21 cellular contexts compared by ENCODE assay signal in genomic region chr2:1698188-1698945, GRCh38. TPM values are rescaled to one million over a fixed set of nuclear protein-coding genes. Genes with fewer than 3 reads are reported as not detected.
DNase-seq lines count a peak whose midpoint lies in the region; ATAC-seq and TF ChIP-seq lines count a peak whose summit lies in the region.
"Had no signal": no experiment of that assay in that cellular context is flagged by ENCODE, and none has a peak within 500 bp of the region (broad histone marks: within the 10 kb centered on the region; RNA-seq: fewer than 3 reads in every experiment).

No MANE protein-coding gene starts in this region.

- H3K9me3 ChIP-seq in BLaER1 (peaks cover 10% of the 10 kb centered on the region; the same call in 1 of the 2 replicates), Panc1 (ENCODE audit: control insufficient read depth, insufficient read depth, low read depth, low read length) (no peaks in the 10 kb centered on the region), prostate gland (no peaks in the 10 kb centered on the region)
- H3K9me3 ChIP-seq: mucosa of descending colon, ovary had no signal

- ATAC-seq in Panc1 (0 out of 2 replicates have a peak, but pooled peaks have one; percentile 13), left ventricle myocardium superior (peak; percentile 54), omental fat pad (ENCODE audit: low FRiP score) (peak; percentile 72), HG03159 (IDR thresholded peaks at IDR 0.05; ENCODE audit: unreplicated experiment) (no peak), GM21619 (IDR thresholded peaks at IDR 0.05; ENCODE audit: unreplicated experiment) (no peak)
- ATAC-seq: activated T-cell treated with anti-CD3 and anti-CD28 coated beads, Interleukin-2, amount 50 U/mL, for 4 hours; K562; mucosa of descending colon had no signal

- TF ChIP-seq CTCF in Panc1 (IDR thresholded peaks at IDR 0.05): no peak
- no peak for TF ChIP-seq CTCF in omental fat pad (IDR thresholded peaks at IDR 0.05)
- TF ChIP-seq CTCF in prostate gland (IDR thresholded peaks at IDR 0.05): no peak

- DNase-seq in Panc1 (ENCODE audit: low read depth, low spot score): no peak
- DNase-seq in left ventricle myocardium superior: no peak
- DNase-seq in omental fat pad (ENCODE audit: low spot score): no peak
- no peak for DNase-seq in prostate gland (ENCODE audit: low spot score)
- DNase-seq in HuH-7 (ENCODE audit: low spot score): no peak
- DNase-seq: activated CD4-positive, alpha-beta memory T cell treated with anti-CD3 and anti-CD28 coated beads for 36 hours; activated naive CD8-positive, alpha-beta T cell treated with anti-CD3 and anti-CD28 coated beads, Interleukin-2, amount 10 ng/mL, durations not matched to agents 7 days and 5 days; activated T-cell treated with anti-CD3 and anti-CD28 coated beads, Interleukin-2, amount 50 U/mL, for 4 hours; DND-41; effector CD4-positive, alpha-beta T cell; HCEC 1CT; mucosa of descending colon; MV-4-11; NCI-H82 had no signal

- TF ChIP-seq POLR2A in prostate gland (IDR thresholded peaks at IDR 0.05): no peak

- H3K4me2 ChIP-seq in BLaER1: peak overlapping the region; percentile 25; the same call in 1 of the 2 replicates

- H3K36me3 ChIP-seq in BLaER1 (peaks cover 52% of the 10 kb centered on the region), Panc1 (ENCODE audit: control insufficient read depth, insufficient read depth, low read length) (no peaks in the 10 kb centered on the region), prostate gland (no peaks in the 10 kb centered on the region)
- H3K36me3 ChIP-seq: ovary had no signal

- H4K20me1 ChIP-seq in BLaER1: peaks cover 99% of the 10 kb centered on the region

- in situ Hi-C loops in Panc1 (cut with HindIII; ENCODE audit: low pct_unique_long_range_greater_than_20kb, low sequenced_read_pairs): no loop called here

- H3K9ac ChIP-seq in BLaER1: no peak overlapping the region

- intact Hi-C loops in Panc1 (cut with micrococcal nuclease; ENCODE audit: unreplicated experiment) (no loop called here), left ventricle myocardium superior (cut with micrococcal nuclease) (no loop called here), prostate gland (cut with DNase I) (no loop called here)

- CTCF ChIA-PET in Panc1 (lab: Charles Lee): no interaction called here

- 54% methylated on average over 10 of the region's 10 CpGs for WGBS in prostate gland

- H3K4me1 ChIP-seq in BLaER1: peaks cover 93% of the 10 kb centered on the region
- no peaks in the 10 kb centered on the region; the same call in 1 of the 2 replicates for H3K4me1 ChIP-seq in Panc1 (ENCODE audit: control insufficient read depth, insufficient read depth, low read length)
- H3K4me1 ChIP-seq in prostate gland (replicated peaks): peaks cover 2% of the 10 kb centered on the region

- H3K27me3 ChIP-seq in BLaER1: no peaks in the 10 kb centered on the region
- H3K27me3 ChIP-seq in Panc1 (ENCODE audit: control insufficient read depth, insufficient read depth, low read length): no peaks in the 10 kb centered on the region
- no peaks in the 10 kb centered on the region for H3K27me3 ChIP-seq in prostate gland (replicated peaks; ENCODE audit: insufficient read depth)
- H3K27me3 ChIP-seq: ovary had no signal

- H3K4me3 ChIP-seq in BLaER1 (no peak overlapping the region), Panc1 (ENCODE audit: low read depth in 2 of 2, low read length in 2 of 2) (no peak overlapping the region), prostate gland (no peak overlapping the region)
- H3K4me3 ChIP-seq: K562, mucosa of descending colon, ovary had no signal

- BruUV-seq in Panc1 (replicated peaks; lab: Mats Ljungman, UMichigan): no TSS peak

- POLR2A ChIA-PET in Panc1 (lab: Charles Lee): no interaction called here

- H3K27ac ChIP-seq in BLaER1: no peak overlapping the region
- H3K27ac ChIP-seq in Panc1 (ENCODE audit: low read length): peak overlapping the region; percentile 76; the same call in 1 of the 2 replicates
- H3K27ac ChIP-seq in prostate gland: no peak overlapping the region
- H3K27ac ChIP-seq: C4-2B, VCaP had no signal

RNA-seq across cellular contexts. Expression of gene PXDN, which starts 45.9 kb away (rescaled TPM):
- total RNA-seq in Panc1 (2021; ENCODE audit: unreplicated experiment): 2.5 TPM
- polyA plus RNA-seq in Panc1 (2012; ENCODE audit: insufficient read length): 4.5 TPM
- total RNA-seq in left ventricle myocardium superior: 18.5 TPM
- 100 to 1,000 TPM in 2 of 4 donors, 10 to 100 TPM in 2; 81.2 to 228 (median 112) TPM for total RNA-seq in omental fat pad
- total RNA-seq in prostate gland: 10 to 100 TPM; 29.5 to 40.8 TPM
- total RNA-seq: activated CD4-positive, alpha-beta memory T cell treated with anti-CD3 and anti-CD28 coated beads for 36 hours had no signal
- polyA plus RNA-seq: K562 had no signal

Comparison
In these comparisons a context has a peak if more than half of its experiments do, and no peak if none do; other contexts are left out.
1. ATAC-seq: peak in Panc1 (single experiment), left ventricle myocardium superior (single experiment) and omental fat pad (single experiment); none in HG03159 (single experiment) and GM21619 (single experiment).